ENCODE assay signal across 17 cellular contexts in the genomic region with DNA sequence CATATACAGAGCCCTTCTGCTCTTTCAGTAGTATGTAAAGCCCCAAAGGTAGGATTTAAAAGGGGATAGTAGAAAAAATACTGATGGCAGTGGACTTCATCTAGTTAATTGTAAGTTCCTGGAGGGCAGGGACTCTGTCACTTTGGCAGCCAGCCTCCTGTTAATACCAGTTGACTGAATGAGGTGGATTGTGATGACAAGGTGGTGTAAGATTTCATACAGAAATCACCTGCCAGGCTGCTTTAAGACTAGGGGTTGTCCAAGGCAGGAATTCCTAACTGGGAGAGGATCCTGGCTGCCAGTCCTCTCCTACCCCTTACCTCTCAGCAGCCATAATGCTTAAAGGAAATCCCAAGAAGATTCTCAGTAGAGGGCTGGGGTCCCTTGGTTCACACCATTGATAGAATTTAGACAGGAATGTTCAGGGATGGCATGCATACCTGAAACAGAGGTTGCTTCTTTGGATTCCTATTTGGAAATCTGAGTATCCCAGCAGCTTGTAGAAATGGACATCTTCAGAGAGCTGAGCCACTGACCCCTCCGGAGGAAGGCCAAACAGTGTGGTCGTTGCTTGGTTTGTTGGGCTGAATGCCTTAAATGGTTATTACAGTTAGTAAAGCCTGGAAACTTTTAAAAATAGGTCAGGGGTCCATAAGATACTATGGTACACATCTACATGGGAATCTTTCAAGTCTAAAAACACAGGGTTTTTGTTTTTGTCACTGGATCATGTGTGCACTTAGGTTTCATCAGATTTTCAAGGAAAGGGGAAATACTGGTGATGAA. TPM values are rescaled to one million over a fixed set of nuclear protein-coding genes. Genes with fewer than 3 reads are reported as not detected.
A peak's percentile ranks its signal among the peaks of the same experiment; 100 is the strongest.
DNase-seq lines count a peak whose midpoint lies in the region; ATAC-seq and TF ChIP-seq lines count a peak whose summit lies in the region.
"Had no signal": no experiment of that assay in that cellular context is flagged by ENCODE, and none has a peak within 500 bp of the region (broad histone marks: within the 10 kb centered on the region; RNA-seq: fewer than 3 reads in every experiment).

No MANE protein-coding gene starts in this region.

- ATAC-seq in T-cell (replicated peaks in 1 of 4): no peak
- ATAC-seq in Right ventricle myocardium superior (ENCODE audit: poor library complexity): peak; percentile 51
- ATAC-seq: esophagus mucosa, left colon, Panc1, right lobe of liver had no signal

- intact Hi-C loops in Calu3 (cut with micrococcal nuclease; ENCODE audit: unreplicated experiment) (loop anchor here (2.0 kb wide), 1 partner anchor 53 kb away; no protein-coding TSS in a partner anchor), Right ventricle myocardium superior (cut with DNase I) (loop anchor here (10.0 kb wide), 1 partner anchor 221 kb away; no protein-coding TSS in a partner anchor), posterior cingulate gyrus (cut with DNase I) (no loop called here)

- H3K27me3 Mint-ChIP-seq in Calu3 (ENCODE audit: unreplicated experiment) (no peaks in the 10 kb centered on the region), T-cell (no peaks in the 10 kb centered on the region), nephron progenitor cell (ENCODE audit: low read depth, poor library complexity) (no peaks in the 10 kb centered on the region)

- CTCF ChIA-PET in Calu3 (lab: Charles Lee) (no interaction called here), T-cell (lab: Charles Lee) (interaction anchor here (0.5 to 0.6 kb wide), 2 partner anchors 56 to 140 kb away, joined by 3 to 4 read pairs; no protein-coding TSS in a partner anchor)

- TF ChIP-seq CTCF in Calu3 (IDR thresholded peaks at IDR 0.05; ENCODE audit: unreplicated experiment) (no peak), nephron progenitor cell (IDR thresholded peaks at IDR 0.05) (no peak)

- H3K9me3 Mint-ChIP-seq in Calu3 (ENCODE audit: low read depth, unreplicated experiment) (no peaks in the 10 kb centered on the region), T-cell (no peaks in the 10 kb centered on the region), nephron progenitor cell (no peaks in the 10 kb centered on the region)
- H3K9me3 Mint-ChIP-seq: nephron had no signal

- no TSS peak for BruUV-seq in Calu3 (replicated peaks; lab: Mats Ljungman, UMichigan)

- no peak for DNase-seq in Calu3
- DNase-seq in T-cell: no peak
- DNase-seq in Right ventricle myocardium superior: no peak
- no peak for DNase-seq in nephron progenitor cell
- DNase-seq in SHP77 treated with DMSO at 0.1 percent for 48 hours (lab: John Stamatoyannopoulos, UW): no peak
- DNase-seq in posterior cingulate gyrus: no peak
- no peak for DNase-seq in T-helper 2 cell
- DNase-seq: activated CD4-positive, alpha-beta T cell treated with anti-CD3 and anti-CD28 coated beads for 48 hours; amygdala; DMS53; left colon; NCI-H1694 treated with DMSO at 0.1 percent for 48 hours; NCI-H526; right lobe of liver had no signal

- H3K4me1 Mint-ChIP-seq in Calu3 (ENCODE audit: low read depth, unreplicated experiment) (peaks cover 48% of the 10 kb centered on the region), T-cell (peaks cover 91 to 94% (median 93%) of the 10 kb centered on the region in 3 donors), nephron progenitor cell (peaks cover 80% of the 10 kb centered on the region)

- H3K36me3 Mint-ChIP-seq in Calu3 (ENCODE audit: insufficient read depth, unreplicated experiment): peaks cover 40% of the 10 kb centered on the region
- peaks cover 64% of the 10 kb centered on the region for H3K36me3 Mint-ChIP-seq in T-cell
- peaks cover 91% of the 10 kb centered on the region for H3K36me3 Mint-ChIP-seq in nephron progenitor cell (ENCODE audit: low read depth)

- H3K27ac Mint-ChIP-seq in Calu3 (ENCODE audit: unreplicated experiment): peak overlapping the region; percentile 34
- H3K27ac Mint-ChIP-seq in T-cell: peak overlapping the region; percentile 24 to 48
- H3K27ac Mint-ChIP-seq in nephron progenitor cell: peak overlapping the region; percentile 41

- H3K4me3 Mint-ChIP-seq in Calu3 (ENCODE audit: low read depth, unreplicated experiment) (no peak overlapping the region), T-cell (peak overlapping the region; percentile 14 to 78 (median 65)), nephron progenitor cell (no peak overlapping the region)

- POLR2A ChIA-PET in T-cell (lab: Charles Lee): interaction anchor here in 1 of 2 donors (0.6 kb wide), 1 partner anchor 22 kb away, joined by 19 read pairs; no protein-coding TSS in a partner anchor

RNA-seq across cellular contexts. Expression of a gene that starts 7.5 kb away (rescaled TPM):
- total RNA-seq in Calu3 (2022): 62.3 and 74.6 TPM in 2 replicates
- 100 to 1,000 TPM; 104 to 138 (median 120) TPM for total RNA-seq in T-cell
- 45.8 TPM for total RNA-seq in Right ventricle myocardium superior

Comparison
In these comparisons a context has a peak if more than half of its experiments do, and no peak if none do; other contexts are left out.
1. H3K4me3 Mint-ChIP-seq: peak in T-cell (3 of 3); none in Calu3 (single experiment) and nephron progenitor cell (single experiment).
2. Peak in every context shown above with its lines, with median percentiles within 50 percentile points of each other: H3K27ac Mint-ChIP-seq.